ENCODE assay signal across 18 cellular contexts in genomic region chr22:20316217-20316843, GRCh38. TPM values are rescaled to one million over a fixed set of nuclear protein-coding genes. Genes with fewer than 3 reads are reported as not detected.
DNase-seq lines count a peak whose midpoint lies in the region; ATAC-seq, FAIRE-seq and TF ChIP-seq lines count a peak whose summit lies in the region.
"Had no signal": no experiment of that assay in that cellular context is flagged by ENCODE, and none has a peak within 500 bp of the region (broad histone marks: within the 10 kb centered on the region; RNA-seq: fewer than 3 reads in every experiment).

No MANE protein-coding gene starts in this region.

- no peak for TF ChIP-seq RAD21 in K562 (CRISPR knock-in tag; conservative IDR thresholded peaks at IDR 0.05 in 1 of 2, IDR thresholded peaks at IDR 0.05 in 1 of 2)

- POLR2A ChIA-PET in K562 (lab: Yijun Ruan, JAX), result interaction anchor here (0.6 to 0.9 kb wide), 6 partner anchors 23 to 1767 kb away, joined by 3 to 4 read pairs (median 3); no protein-coding TSS in a partner anchor

- intact Hi-C loops in Right ventricle myocardium inferior (cut with DNase I) (no loop called here), heart left ventricle (cut with DNase I) (no loop called here), K562 (cut with micrococcal nuclease) (no loop called here)

- no peaks in the 10 kb centered on the region for H3K9me3 ChIP-seq in heart left ventricle
- H3K9me3 ChIP-seq in K562 (replicated peaks; ENCODE audit: control insufficient read depth, insufficient read depth, low read depth, low read length), result no peaks in the 10 kb centered on the region

- BruUV-seq in K562 (replicated peaks; lab: Mats Ljungman, UMichigan), result no TSS peak

- H3K4me3 Mint-ChIP-seq in neural crest cell (peak overlapping the region; percentile 92), type B pancreatic cell (no peak overlapping the region)

- H3K27ac Mint-ChIP-seq in neural crest cell (ENCODE audit: unreplicated experiment) (no peak overlapping the region), type B pancreatic cell (no peak overlapping the region)
- H3K27ac Mint-ChIP-seq: nephron had no signal

- H3K4me1 ChIP-seq in heart left ventricle (peaks cover 0 to 46% (median 27%) of the 10 kb centered on the region in 12 donors), K562 (replicated peaks in 1 of 2; ENCODE audit: control insufficient read depth in 2 of 2, insufficient read depth in 2 of 2, low read length in 2 of 2) (peaks cover 29 to 58% of the 10 kb centered on the region in 2 experiments)

- H3K36me3 Mint-ChIP-seq in neural crest cell (ENCODE audit: low read depth), result no peaks in the 10 kb centered on the region
- no peaks in the 10 kb centered on the region for H3K36me3 Mint-ChIP-seq in type B pancreatic cell

- H3K36me3 ChIP-seq in heart left ventricle (peaks cover 0 to 9% (median 3%) of the 10 kb centered on the region in 9 donors), K562 (ENCODE audit: control insufficient read depth, insufficient read depth, low read length) (peaks cover 3% of the 10 kb centered on the region; the same call in 1 of the 3 replicates)

- in situ Hi-C loops in K562 (cut with MboI), result loop anchor here (25.0 kb wide), 1 partner anchor 1904 kb away; no protein-coding TSS in a partner anchor

- no peak for TF ChIP-seq CTCF in heart left ventricle (IDR thresholded peaks at IDR 0.05)
- TF ChIP-seq CTCF in K562 (IDR thresholded peaks at IDR 0.05 in 2 of 3, conservative IDR thresholded peaks at IDR 0.05 in 1 of 3; ENCODE audit: insufficient read depth in 2 of 3, low read depth in 1 of 3, low read length in 3 of 3), result no peak
- TF ChIP-seq CTCF in neural crest cell (conservative IDR thresholded peaks at IDR 0.05), result no peak
- TF ChIP-seq CTCF in type B pancreatic cell (conservative IDR thresholded peaks at IDR 0.05), result no peak

- H3K27me3 ChIP-seq in heart left ventricle (no peaks in the 10 kb centered on the region), K562 (ENCODE audit: control insufficient read depth in 2 of 2, insufficient read depth in 2 of 2, low read length in 2 of 2) (no peaks in the 10 kb centered on the region; a peak in 1 of 5 replicates)

- DNase-seq in Right ventricle myocardium inferior (ENCODE audit: missing footprints) (peak; percentile 28), heart left ventricle (no peak), K562 (ENCODE audit: extremely low read depth in 1 of 4, low spot score in 3 of 4) (peak in 2 of 4 experiments; percentile 9 to 48), neural crest cell (ENCODE audit: low read depth, low spot score) (no peak), type B pancreatic cell (ENCODE audit: extremely low spot score, unreplicated experiment) (peak; percentile 68), NCI-H345 (lab: John Stamatoyannopoulos, UW) (no peak), NCI-H2227 treated with DMSO at 0.1 percent for 48 hours (lab: John Stamatoyannopoulos, UW) (no peak)
- DNase-seq: activated CD4-positive, alpha-beta T cell treated with anti-CD3 and anti-CD28 coated beads, Interleukin-2, amount 50 U/mL, for 48 hours; activated naive CD4-positive, alpha-beta T cell treated with Interleukin-2 at 50 U/mL for 16 hours; foreskin melanocyte; NCI-H1105 treated with DMSO at 0.1 percent for 48 hours; NCI-H2171 treated with DMSO at 0.1 percent for 48 hours; NCI-H774 had no signal

- H3K4me1 Mint-ChIP-seq in neural crest cell, result peaks cover 33% of the 10 kb centered on the region
- H3K4me1 Mint-ChIP-seq in type B pancreatic cell (ENCODE audit: unreplicated experiment), result peaks cover 16% of the 10 kb centered on the region

- H3K4me2 ChIP-seq in K562 (ENCODE audit: insufficient read depth, low read length), result no peak overlapping the region

- 84 to 92% (median 87%) methylated on average over 9 to 12 of the region's 12 CpGs for WGBS in heart left ventricle, 4 donors
- 78% methylated on average over 12 of the region's 12 CpGs for WGBS in K562 (ENCODE audit: insufficient coverage, low coverage, missing lambda C conversion rate)

- H3K4me3 ChIP-seq in heart left ventricle, result no peak overlapping the region
- H3K4me3 ChIP-seq in K562, result no peak overlapping the region

- H4K20me1 ChIP-seq in K562 (replicated peaks; ENCODE audit: control insufficient read depth, insufficient read depth, low read length), result peaks cover 21% of the 10 kb centered on the region

- H3K9ac ChIP-seq in K562 (ENCODE audit: insufficient read depth in 1 of 2, low read depth in 2 of 2, low read length in 2 of 2), result peak overlapping the region in 1 of 2 experiments; percentile 75; a peak in 2 of 4 replicates

- CTCF ChIA-PET in K562 (lab: Yijun Ruan, JAX; ENCODE audit: low intra/inter-chr PET ratio), result interaction anchor here (0.7 kb wide), 1 partner anchor 346 kb away, joined by 3 read pairs; no protein-coding TSS in a partner anchor

- H3K27me3 Mint-ChIP-seq in neural crest cell (ENCODE audit: low read depth) (no peaks in the 10 kb centered on the region), type B pancreatic cell (no peaks in the 10 kb centered on the region)

- ATAC-seq in Right ventricle myocardium inferior (no peak), heart left ventricle (no peak), K562 (no peak), GM21515 (IDR thresholded peaks at IDR 0.05; ENCODE audit: unreplicated experiment) (no peak)
- ATAC-seq: HCT116, Panc1 had no signal

- no peak for FAIRE-seq in K562 (lab: Jason Lieb, UNC)
- FAIRE-seq: endothelial cell of umbilical vein had no signal

- no peak for TF ChIP-seq EP300 in K562 (IDR thresholded peaks at IDR 0.05; ENCODE audit: low read length)

- TF ChIP-seq POLR2A in heart left ventricle (IDR thresholded peaks at IDR 0.05) (no peak), K562 (conservative IDR thresholded peaks at IDR 0.05) (no peak)

- H3K27ac ChIP-seq in heart left ventricle (no peak overlapping the region), K562 (ENCODE audit: extremely low read depth, low read depth, low read length) (no peak overlapping the region)

- H2AFZ ChIP-seq in K562 (ENCODE audit: low read depth, low read length), result no peak overlapping the region

- H3K79me2 ChIP-seq in K562 (ENCODE audit: control insufficient read depth, insufficient read depth, low read length), result peaks cover 27% of the 10 kb centered on the region

- no peaks in the 10 kb centered on the region for H3K9me1 ChIP-seq in K562 (ENCODE audit: control insufficient read depth, insufficient read depth, low read length)

- H3K9me3 Mint-ChIP-seq in neural crest cell, result no peaks in the 10 kb centered on the region
- H3K9me3 Mint-ChIP-seq in type B pancreatic cell, result no peaks in the 10 kb centered on the region
- H3K9me3 Mint-ChIP-seq: nephron had no signal

RNA-seq across cellular contexts. Expression of gene DGCR6L, which starts 3.5 kb away (rescaled TPM):
- total RNA-seq in Right ventricle myocardium inferior, result 44.2 TPM
- total RNA-seq in heart left ventricle, result 100 to 1,000 TPM in 1 of 9 donors, 10 to 100 TPM in 8; 31.8 to 101 (median 39.2) TPM
- polyA plus RNA-seq in heart left ventricle, result 10 to 100 TPM; 48.4 to 83.7 TPM
- total RNA-seq in K562 (2011; cell fraction: chromatin; rRNA removed; ENCODE audit: low replicate concordance), result 5.8 and 25.8 TPM in 2 replicates
- 37.9 and 39.6 TPM in 2 replicates for total RNA-seq in K562 (2011; cell fraction: nucleolus; rRNA removed)
- total RNA-seq in K562 (2011; cell fraction: nucleoplasm; rRNA removed), result 19.9 and 28.5 TPM in 2 replicates
- 151 and 163 TPM in 2 replicates for total RNA-seq in K562 (2014; rRNA removed)
- 14.1 and 20.0 TPM in 2 replicates for total RNA-seq in K562 (2014; rRNA removed; fragmentation: Illumina TruSeq; extraction: Trizol)
- 78.1 and 78.6 TPM in 2 replicates for total RNA-seq in K562 (2015; rRNA removed; fragmentation: Illumina TruSeq; extraction: Trizol)
- total RNA-seq in K562 (2021), result 95.3 and 101 TPM in 2 replicates
- 51.0 and 88.0 TPM in 2 replicates for polyA plus RNA-seq in K562 (2011; rRNA removed)
- 116 and 204 TPM in 2 replicates for polyA plus RNA-seq in K562 (2011; cell fraction: cytosol; rRNA removed)
- 72.9 and 95.1 TPM in 2 replicates for polyA plus RNA-seq in K562 (2011; cell fraction: nucleus; rRNA removed)
- 80.6 and 161 TPM in 2 replicates for polyA plus RNA-seq in K562 (2012)
- 40.4 and 66.5 TPM in 2 replicates for polyA plus RNA-seq in K562 (2014; fragmentation: Illumina TruSeq; extraction: Trizol)
- polyA plus RNA-seq in K562 (2014; fragmentation: Nextera tagmentation; extraction: Ambion mirVana), result 1 to 10 TPM; 3.6 to 8.1 TPM
- 113 and 117 TPM in 2 replicates for polyA plus RNA-seq in K562 (2014; rRNA removed)
- 14.8 and 17.4 TPM in 2 replicates for polyA minus RNA-seq in K562 (2011; rRNA and poly(A)+ RNA removed)
- polyA minus RNA-seq in K562 (2011; cell fraction: cytosol; rRNA and poly(A)+ RNA removed), result 35.4 and 39.9 TPM in 2 replicates
- polyA minus RNA-seq in K562 (2011; cell fraction: nucleus; rRNA and poly(A)+ RNA removed), result 29.2 and 43.1 TPM in 2 replicates
- 52.1 and 58.7 TPM in 2 replicates for total RNA-seq in neural crest cell
- total RNA-seq in type B pancreatic cell (ENCODE audit: low replicate concordance), result 35.9 and 46.6 TPM in 2 replicates

RNA-seq across cellular contexts. Expression of gene RTN4R, which starts 48.2 kb away (rescaled TPM):
- 1.2 TPM for total RNA-seq in Right ventricle myocardium inferior
- 1 to 10 TPM in 7 of 9 donors, under 1 TPM in 2; 0.53 to 2.6 (median 1.4) TPM for total RNA-seq in heart left ventricle
- polyA plus RNA-seq in heart left ventricle, result 1 to 10 TPM; 1.3 to 1.8 TPM
- total RNA-seq in K562 (2011; cell fraction: chromatin; rRNA removed; ENCODE audit: low replicate concordance), result 0.62 and 4.8 TPM in 2 replicates
- 7.4 and 9.8 TPM in 2 replicates for total RNA-seq in K562 (2011; cell fraction: nucleolus; rRNA removed)
- total RNA-seq in K562 (2011; cell fraction: nucleoplasm; rRNA removed), result 3.2 and 3.7 TPM in 2 replicates
- total RNA-seq in K562 (2014; rRNA removed), result 1.5 and 2.3 TPM in 2 replicates
- not detected in 2 replicates for total RNA-seq in K562 (2014; rRNA removed; fragmentation: Illumina TruSeq; extraction: Trizol)
- total RNA-seq in K562 (2015; rRNA removed; fragmentation: Illumina TruSeq; extraction: Trizol), result 0.41 and 0.43 TPM in 2 replicates
- 2.8 and 3.0 TPM in 2 replicates for total RNA-seq in K562 (2021)
- 1.3 and 4.4 TPM in 2 replicates for polyA plus RNA-seq in K562 (2011; rRNA removed)
- polyA plus RNA-seq in K562 (2011; cell fraction: cytosol; rRNA removed), result 5.9 and 9.9 TPM in 2 replicates
- 2.9 and 3.5 TPM in 2 replicates for polyA plus RNA-seq in K562 (2011; cell fraction: nucleus; rRNA removed)
- polyA plus RNA-seq in K562 (2012), result 2.9 and 4.6 TPM in 2 replicates
- polyA plus RNA-seq in K562 (2014; fragmentation: Illumina TruSeq; extraction: Trizol), result 0.46 TPM in 1 of 2 replicates, not detected in the other
- under 1 TPM in 1 of 2 experiments, not detected in 1; 0.04 TPM for polyA plus RNA-seq in K562 (2014; fragmentation: Nextera tagmentation; extraction: Ambion mirVana)
- 1.2 and 2.3 TPM in 2 replicates for polyA plus RNA-seq in K562 (2014; rRNA removed)
- polyA minus RNA-seq in K562 (2011; rRNA and poly(A)+ RNA removed), result 1.0 and 1.5 TPM in 2 replicates
- polyA minus RNA-seq in K562 (2011; cell fraction: cytosol; rRNA and poly(A)+ RNA removed), result 5.1 and 13.6 TPM in 2 replicates
- polyA minus RNA-seq in K562 (2011; cell fraction: nucleus; rRNA and poly(A)+ RNA removed), result 0.40 and 1.3 TPM in 2 replicates
- total RNA-seq in neural crest cell, result 17.9 and 19.0 TPM in 2 replicates
- total RNA-seq in type B pancreatic cell (ENCODE audit: low replicate concordance), result 9.0 and 12.8 TPM in 2 replicates

Comparison
In these comparisons a context has a peak if more than half of its experiments do, and no peak if none do; other contexts are left out.
1. DNase-seq: peak in Right ventricle myocardium inferior (single experiment) and type B pancreatic cell (single experiment); none in heart left ventricle (0 of 5), neural crest cell (single experiment), NCI-H345 (single experiment) and NCI-H2227 treated with DMSO at 0.1 percent for 48 hours (single experiment).